Comparison of ENCODE assay signal across 1 cellular context in the genomic region with DNA sequence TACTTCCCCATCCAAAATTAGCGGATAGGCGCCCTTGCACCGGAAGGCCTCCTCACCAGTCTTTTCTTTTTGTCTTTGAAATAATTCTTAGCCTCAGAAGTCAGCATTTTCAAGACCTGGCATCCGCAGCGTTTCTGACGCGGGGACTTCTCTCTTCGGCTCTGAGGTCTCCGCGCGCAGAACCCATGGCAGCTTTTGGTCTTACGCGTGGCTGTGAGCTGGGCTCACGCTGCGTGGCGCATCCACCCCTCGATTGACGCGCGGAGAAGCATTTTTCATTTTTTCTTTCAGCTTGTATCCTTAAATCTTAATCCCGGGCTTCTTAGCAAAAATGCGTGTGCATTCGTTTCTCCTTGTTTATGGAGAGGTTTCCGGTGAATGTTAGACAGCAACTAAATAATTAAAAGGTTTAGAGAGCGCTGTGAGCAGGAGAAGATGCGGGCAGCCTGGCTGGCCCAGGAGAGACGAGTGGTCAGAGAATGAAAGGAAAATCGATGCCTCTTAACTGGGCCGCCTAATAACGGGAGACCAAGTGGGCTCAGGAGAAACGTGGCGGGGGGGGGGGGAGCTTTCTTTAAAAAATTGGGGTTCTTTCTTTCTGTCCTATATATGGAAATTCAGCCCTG.
TF ChIP-seq lines count a peak whose summit lies in the region.

No MANE protein-coding gene starts in this region.

TF ChIP-seq in H1, 55 proteins besides CTCF, POLR2A, EP300 and RAD21:
- TF ChIP-seq, protein P1, sequence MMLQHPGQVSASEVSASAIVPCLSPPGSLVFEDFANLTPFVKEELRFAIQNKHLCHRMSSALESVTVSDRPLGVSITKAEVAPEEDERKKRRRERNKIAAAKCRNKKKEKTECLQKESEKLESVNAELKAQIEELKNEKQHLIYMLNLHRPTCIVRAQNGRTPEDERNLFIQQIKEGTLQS (IDR thresholded peaks at IDR 0.05; ENCODE audit: insufficient read depth, low read depth, low read length): no peak
- TF ChIP-seq EZH2 (IDR thresholded peaks at IDR 0.05; ENCODE audit: low read depth, low read length, severe bottlenecking) (peak; percentile 15), KDM4A (IDR thresholded peaks at IDR 0.05; ENCODE audit: low read depth, low read length, severe bottlenecking) (peak; percentile 4), TBP (IDR thresholded peaks at IDR 0.05; ENCODE audit: low read depth, low read length) (no peak), YY1 (IDR thresholded peaks at IDR 0.05; ENCODE audit: low read depth, low read length) (no peak), CBX8 (IDR thresholded peaks at IDR 0.05; ENCODE audit: borderline replicate concordance, low read depth, low read length) (peak; percentile 98), RBBP5 (IDR thresholded peaks at IDR 0.05; ENCODE audit: borderline replicate concordance, low read depth, low read length) (no peak), SUZ12 (IDR thresholded peaks at IDR 0.05; ENCODE audit: low read length) (peak; percentile 56), NANOG (IDR thresholded peaks at IDR 0.05; ENCODE audit: insufficient read depth, low read depth, low read length, poor library complexity, severe bottlenecking) (no peak), GTF2F1 (IDR thresholded peaks at IDR 0.05; ENCODE audit: borderline replicate concordance, low read depth, low read length) (no peak), RNF2 (IDR thresholded peaks at IDR 0.05; ENCODE audit: borderline replicate concordance, low read depth, low read length, missing control alignments, poor library complexity, severe bottlenecking) (peak; percentile 99)
- TF ChIP-seq, protein P2, sequence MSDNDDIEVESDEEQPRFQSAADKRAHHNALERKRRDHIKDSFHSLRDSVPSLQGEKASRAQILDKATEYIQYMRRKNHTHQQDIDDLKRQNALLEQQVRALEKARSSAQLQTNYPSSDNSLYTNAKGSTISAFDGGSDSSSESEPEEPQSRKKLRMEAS (IDR thresholded peaks at IDR 0.05): no peak
